8 cellular contexts compared by ENCODE assay signal in genomic region chr7:27740449-27741086, GRCh38.
A peak's percentile ranks its signal among the peaks of the same experiment; 100 is the strongest.
DNase-seq lines count a peak whose midpoint lies in the region; ATAC-seq and TF ChIP-seq lines count a peak whose summit lies in the region.

No MANE protein-coding gene starts in this region.

- TF ChIP-seq POLR2A in GM18951 (IDR thresholded peaks at IDR 0.05; ENCODE audit: extremely low read depth, insufficient read depth, insufficient read length) = peak; percentile 50

- ATAC-seq in HG03159 (IDR thresholded peaks at IDR 0.05; ENCODE audit: unreplicated experiment) = peak; percentile 74

- DNase-seq in AG08395 (ENCODE audit: low spot score) (peak; percentile 67), NCI-H2196 treated with DMSO at 0.1 percent for 48 hours (lab: John Stamatoyannopoulos, UW; ENCODE audit: unreplicated experiment) (peak; percentile 82), islet precursor cell (peak; percentile 98)
- peak; percentile 73 for DNase-seq in activated CD4-positive, CD25-positive, alpha-beta regulatory T cell treated with anti-CD3 and anti-CD28 coated beads, Interleukin-2, amount 50 U/mL, for 16 hours (ENCODE audit: low read depth, low spot score)
- peak; percentile 83 for DNase-seq in central memory CD4-positive, alpha-beta T cell
- DNase-seq in stimulated activated CD4-positive, alpha-beta T cell treated with anti-CD3 and anti-CD28 coated beads, Interleukin-15, amount 100 ng/mL, for 1 hour (ENCODE audit: low read depth in 1 of 2, low spot score in 1 of 2) = peak; percentile 60 to 78

- in situ Hi-C loops in GM18951 (cut with MboI; ENCODE audit: low sequenced_read_pairs, unreplicated experiment) = no loop called here

Comparison
In these comparisons a context has a peak if more than half of its experiments do, and no peak if none do; other contexts are left out.
1. Peak in every context shown above with its lines: DNase-seq and ATAC-seq.